Comparison of ENCODE assay signal across 14 cellular contexts in genomic region chr10:18647945-18648344, GRCh38.
"Had no signal": no experiment of that assay in that cellular context is flagged by ENCODE, and none has a peak within 500 bp of the region (broad histone marks: within the 10 kb centered on the region; RNA-seq: fewer than 3 reads in every experiment).

No MANE protein-coding gene starts in this region.

- H3K27me3 ChIP-seq: adrenal gland, colonic mucosa, heart right ventricle, upper lobe of right lung had no signal

- H3K9me3 Mint-ChIP-seq: nephron; stimulated activated naive CD8-positive, alpha-beta T cell treated with anti-CD3 and anti-CD28 coated beads, Interleukin-15, Interleukin-2, amounts not matched to agents 100 ng/mL and 50 ng/mL, for 24 hours had no signal

- H3K27ac Mint-ChIP-seq: activated CD8-positive, alpha-beta T cell treated with anti-CD3 and anti-CD28 coated beads, Interleukin-2, amount 10 ng/mL, durations not matched to agents 7 days and 5 days; nephron; stimulated activated naive CD8-positive, alpha-beta T cell treated with anti-CD3 and anti-CD28 coated beads, Interleukin-15, Interleukin-2, amounts not matched to agents 100 ng/mL and 50 ng/mL, for 24 hours had no signal

- H3K4me3 ChIP-seq: adrenal gland, colonic mucosa, heart right ventricle, upper lobe of right lung had no signal

- H3K9me3 ChIP-seq: adrenal gland, colonic mucosa, heart right ventricle, upper lobe of right lung had no signal

- H3K27ac ChIP-seq: adrenal gland, colonic mucosa, heart right ventricle, upper lobe of right lung had no signal

- H3K27me3 Mint-ChIP-seq: stimulated activated naive CD8-positive, alpha-beta T cell treated with anti-CD3 and anti-CD28 coated beads, Interleukin-15, Interleukin-2, amounts not matched to agents 100 ng/mL and 50 ng/mL, for 24 hours had no signal

- ATAC-seq: activated CD8-positive, alpha-beta T cell treated with anti-CD3 and anti-CD28 coated beads, Interleukin-2, amount 10 ng/mL, durations not matched to agents 7 days and 5 days; heart right ventricle; left lobe of liver; upper lobe of right lung had no signal

- DNase-seq: activated CD8-positive, alpha-beta T cell treated with anti-CD3 and anti-CD28 coated beads, Interleukin-2, amount 10 ng/mL, durations not matched to agents 7 days and 5 days; activated T-cell treated with anti-CD3 and anti-CD28 coated beads for 4 hours; adrenal gland; caudate nucleus; colonic mucosa; foreskin melanocyte; heart right ventricle; stimulated activated CD4-positive, alpha-beta T cell treated with anti-CD3 and anti-CD28 coated beads, Interleukin-12 subunit alpha, Interleukin-12 subunit beta, amount 100 ng/mL, for 4 hours; stimulated activated CD4-positive, alpha-beta T cell treated with anti-CD3 and anti-CD28 coated beads, Interleukin-4, amount 100 ng/mL, for 1 hour; stimulated activated CD8-positive, alpha-beta memory T cell treated with anti-CD3 and anti-CD28 coated beads, Interleukin-4, amount 100 ng/mL, for 48 hours; upper lobe of right lung had no signal

- H3K36me3 ChIP-seq: colonic mucosa had no signal

- H3K4me3 Mint-ChIP-seq: nephron had no signal
